11 cellular contexts compared by ENCODE assay signal in the genomic region with DNA sequence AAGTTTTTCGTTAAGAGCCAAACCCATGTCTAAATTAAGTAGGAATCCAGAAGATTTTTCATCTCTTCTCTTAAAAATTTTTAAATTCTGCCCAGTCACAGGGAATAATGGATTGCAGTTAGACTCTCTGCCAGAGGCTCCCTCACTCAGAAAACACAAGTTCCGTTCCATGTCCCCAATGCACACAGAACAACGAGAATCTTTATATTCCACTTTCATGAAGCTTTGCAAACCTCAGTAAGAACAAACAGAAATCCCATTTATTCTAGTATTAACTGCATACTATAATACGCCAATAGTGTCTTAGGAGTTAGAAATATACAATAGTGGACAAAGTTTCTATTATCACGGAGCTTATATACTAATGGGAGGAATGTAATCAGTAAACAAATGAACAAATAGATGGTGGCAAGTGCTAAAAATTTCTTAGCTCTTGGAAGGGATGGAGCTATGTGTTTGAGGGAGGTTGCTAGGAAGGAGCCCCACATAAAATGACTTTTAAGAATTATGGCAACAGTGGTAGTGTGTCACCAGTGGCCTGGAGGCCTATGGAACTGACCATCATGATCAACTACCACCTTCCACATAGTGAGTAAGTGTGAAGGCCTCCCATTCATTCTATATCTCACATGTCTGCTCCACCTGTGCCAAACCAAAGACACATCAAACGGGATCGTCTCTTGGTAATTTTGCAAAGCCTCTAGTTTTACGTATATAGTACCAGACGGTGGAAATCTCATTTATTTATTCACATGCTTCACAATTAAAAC. TPM values are rescaled to one million over a fixed set of nuclear protein-coding genes. Genes with fewer than 3 reads are reported as not detected.
DNase-seq lines count a peak whose midpoint lies in the region; ATAC-seq and TF ChIP-seq lines count a peak whose summit lies in the region.
"Had no signal": no experiment of that assay in that cellular context is flagged by ENCODE, and none has a peak within 500 bp of the region (broad histone marks: within the 10 kb centered on the region; RNA-seq: fewer than 3 reads in every experiment).

No MANE protein-coding gene starts in this region.

- no peak for TF ChIP-seq CTCF in suprapubic skin (IDR thresholded peaks at IDR 0.05)

- peak overlapping the region; percentile 49 for H3K4me3 Mint-ChIP-seq in activated naive CD4-positive, alpha-beta T cell treated with anti-CD3 and anti-CD28 coated beads, Interleukin-2, amount 50 U/mL, for 24 hours
- no peak overlapping the region for H3K4me3 Mint-ChIP-seq in activated naive CD4-positive, alpha-beta T cell treated with anti-CD3 and anti-CD28 coated beads, Interleukin-2, amount 10 ng/mL, durations not matched to agents 7 days and 5 days
- peak overlapping the region; percentile 62 for H3K4me3 Mint-ChIP-seq in activated T-helper 17 cell treated with anti-CD3 and anti-CD28 coated beads, Interleukin-2, amount 50 U/mL, for 72 hours

- peaks cover 13% of the 10 kb centered on the region for H3K9me3 Mint-ChIP-seq in activated naive CD4-positive, alpha-beta T cell treated with anti-CD3 and anti-CD28 coated beads, Interleukin-2, amount 50 U/mL, for 24 hours
- no peaks in the 10 kb centered on the region for H3K9me3 Mint-ChIP-seq in activated naive CD4-positive, alpha-beta T cell treated with anti-CD3 and anti-CD28 coated beads, Interleukin-2, amount 10 ng/mL, durations not matched to agents 7 days and 5 days
- H3K9me3 Mint-ChIP-seq in activated T-helper 17 cell treated with anti-CD3 and anti-CD28 coated beads, Interleukin-2, amount 50 U/mL, for 72 hours: peaks cover 4% of the 10 kb centered on the region

- H3K36me3 Mint-ChIP-seq in activated naive CD4-positive, alpha-beta T cell treated with anti-CD3 and anti-CD28 coated beads, Interleukin-2, amount 50 U/mL, for 24 hours: peaks cover 3% of the 10 kb centered on the region
- peaks cover 11% of the 10 kb centered on the region for H3K36me3 Mint-ChIP-seq in activated naive CD4-positive, alpha-beta T cell treated with anti-CD3 and anti-CD28 coated beads, Interleukin-2, amount 10 ng/mL, durations not matched to agents 7 days and 5 days
- peaks cover 39% of the 10 kb centered on the region for H3K36me3 Mint-ChIP-seq in activated T-helper 17 cell treated with anti-CD3 and anti-CD28 coated beads, Interleukin-2, amount 50 U/mL, for 72 hours (ENCODE audit: low read depth)

- 72% methylated on average over 9 of the region's 9 CpGs for WGBS in suprapubic skin

- H3K9me3 ChIP-seq in suprapubic skin: no peaks in the 10 kb centered on the region

- no peak for TF ChIP-seq POLR2A in suprapubic skin (IDR thresholded peaks at IDR 0.05)

- peaks cover 71% of the 10 kb centered on the region for H3K4me1 ChIP-seq in suprapubic skin

- H3K27me3 Mint-ChIP-seq in activated naive CD4-positive, alpha-beta T cell treated with anti-CD3 and anti-CD28 coated beads, Interleukin-2, amount 50 U/mL, for 24 hours: no peaks in the 10 kb centered on the region
- H3K27me3 Mint-ChIP-seq in activated naive CD4-positive, alpha-beta T cell treated with anti-CD3 and anti-CD28 coated beads, Interleukin-2, amount 10 ng/mL, durations not matched to agents 7 days and 5 days: no peaks in the 10 kb centered on the region
- no peaks in the 10 kb centered on the region for H3K27me3 Mint-ChIP-seq in activated T-helper 17 cell treated with anti-CD3 and anti-CD28 coated beads, Interleukin-2, amount 50 U/mL, for 72 hours

- peaks cover 88% of the 10 kb centered on the region for H3K4me1 Mint-ChIP-seq in activated naive CD4-positive, alpha-beta T cell treated with anti-CD3 and anti-CD28 coated beads, Interleukin-2, amount 50 U/mL, for 24 hours
- peaks cover 71% of the 10 kb centered on the region for H3K4me1 Mint-ChIP-seq in activated naive CD4-positive, alpha-beta T cell treated with anti-CD3 and anti-CD28 coated beads, Interleukin-2, amount 10 ng/mL, durations not matched to agents 7 days and 5 days
- peaks cover 49% of the 10 kb centered on the region for H3K4me1 Mint-ChIP-seq in activated T-helper 17 cell treated with anti-CD3 and anti-CD28 coated beads, Interleukin-2, amount 50 U/mL, for 72 hours

- peak overlapping the region; percentile 78 for H3K27ac Mint-ChIP-seq in activated naive CD4-positive, alpha-beta T cell treated with anti-CD3 and anti-CD28 coated beads, Interleukin-2, amount 50 U/mL, for 24 hours
- H3K27ac Mint-ChIP-seq in activated naive CD4-positive, alpha-beta T cell treated with anti-CD3 and anti-CD28 coated beads, Interleukin-2, amount 10 ng/mL, durations not matched to agents 7 days and 5 days: no peak overlapping the region
- peak overlapping the region; percentile 63 for H3K27ac Mint-ChIP-seq in activated T-helper 17 cell treated with anti-CD3 and anti-CD28 coated beads, Interleukin-2, amount 50 U/mL, for 72 hours

- no peak for TF ChIP-seq EP300 in suprapubic skin (IDR thresholded peaks at IDR 0.05)

- peak overlapping the region; percentile 31 for H3K27ac ChIP-seq in suprapubic skin

- H3K27me3 ChIP-seq in suprapubic skin: no peaks in the 10 kb centered on the region

- H3K36me3 ChIP-seq in suprapubic skin: no peaks in the 10 kb centered on the region

- DNase-seq in activated naive CD4-positive, alpha-beta T cell treated with anti-CD3 and anti-CD28 coated beads, Interleukin-2, amount 10 ng/mL, durations not matched to agents 7 days and 5 days: no peak
- DNase-seq in midbrain (lab: John Stamatoyannopoulos, UW): peak; percentile 72
- no peak for DNase-seq in suprapubic skin (ENCODE audit: low spot score in 2 of 2)
- DNase-seq in NCI-H2196 (lab: John Stamatoyannopoulos, UW; ENCODE audit: unreplicated experiment): no peak
- DNase-seq in HUDEP-2 (lab: John Stamatoyannopoulos, UW; ENCODE audit: unreplicated experiment in 76 of 76): no peak
- DNase-seq: HCEC 1CT, NCI-H526, retina had no signal

- CTCF ChIA-PET in activated naive CD4-positive, alpha-beta T cell treated with anti-CD3 and anti-CD28 coated beads, Interleukin-2, amount 10 ng/mL, durations not matched to agents 7 days and 5 days (lab: Charles Lee): interaction anchor here (0.7 to 4.3 kb wide), 5 partner anchors 9 to 175 kb away, joined by 3 to 67 read pairs (median 8); partner anchors contain the start of gene PICALM

- ATAC-seq in activated T-helper 17 cell treated with anti-CD3 and anti-CD28 coated beads, Interleukin-2, amount 50 U/mL, for 72 hours (replicated peaks): no peak
- ATAC-seq in GM21447 (IDR thresholded peaks at IDR 0.05; ENCODE audit: unreplicated experiment): no peak

- H3K4me3 ChIP-seq in suprapubic skin: no peak overlapping the region

RNA-seq across cellular contexts. Expression of gene PICALM, which starts 24.9 kb away (rescaled TPM):
- 100 to 1,000 TPM in 1 of 2 donors, 10 to 100 TPM in 1; 87.9 to 134 TPM for total RNA-seq in activated T-helper 17 cell treated with anti-CD3 and anti-CD28 coated beads, Interleukin-2, amount 50 U/mL, for 72 hours
- total RNA-seq in suprapubic skin: 100 to 1,000 TPM; 164 to 386 (median 189) TPM
